41 cellular contexts compared by ENCODE assay signal in the genomic region with DNA sequence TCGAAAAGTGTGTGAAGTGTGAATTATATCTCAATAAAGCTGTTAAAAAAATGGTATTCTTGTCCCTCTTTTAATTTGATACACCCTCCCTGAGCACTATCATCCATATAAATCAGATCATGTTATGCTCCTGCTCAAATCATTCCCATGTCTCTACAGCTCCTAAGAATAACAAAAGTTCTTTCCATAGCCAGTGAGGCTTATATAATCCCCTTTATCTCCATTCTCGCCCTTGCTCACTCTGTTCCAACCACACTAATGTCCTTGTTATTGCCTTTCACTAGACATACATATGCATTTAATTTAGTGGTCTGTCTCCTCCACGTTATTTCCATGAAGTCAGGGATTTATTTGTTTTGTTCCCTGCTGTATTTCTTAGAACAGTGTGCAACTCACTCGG.
"Had no signal": no experiment of that assay in that cellular context is flagged by ENCODE, and none has a peak within 500 bp of the region (broad histone marks: within the 10 kb centered on the region; RNA-seq: fewer than 3 reads in every experiment).

No MANE protein-coding gene starts in this region.

- H3K27me3 ChIP-seq: adrenal gland, body of pancreas, cardiac muscle cell had no signal

- H3K36me3 ChIP-seq: adrenal gland, cardiac muscle cell had no signal

- H3K9me3 ChIP-seq: adrenal gland, body of pancreas had no signal

- H3K27me3 Mint-ChIP-seq: activated CD4-positive, alpha-beta memory T cell treated with anti-CD3 and anti-CD28 coated beads for 36 hours; activated CD4-positive, alpha-beta T cell treated with anti-CD3 and anti-CD28 coated beads for 36 hours; activated CD4-positive, alpha-beta T cell treated with anti-CD3 and anti-CD28 coated beads, Interleukin-2, amount 10 ng/mL, durations not matched to agents 24 days and 14 days; activated CD8-positive, alpha-beta T cell treated with anti-CD3 and anti-CD28 coated beads for 36 hours; activated naive CD8-positive, alpha-beta T cell treated with anti-CD3 and anti-CD28 coated beads for 36 hours; activated T-helper 17 cell treated with anti-CD3 and anti-CD28 coated beads, Interleukin-2, amount 50 U/mL, for 72 hours; central memory CD8-positive, alpha-beta T cell had no signal

- H3K4me3 ChIP-seq: adrenal gland, body of pancreas, cardiac muscle cell had no signal

- ATAC-seq: activated CD4-positive, alpha-beta T cell treated with anti-CD3 and anti-CD28 coated beads for 36 hours; activated CD4-positive, CD25-positive, alpha-beta regulatory T cell treated with anti-CD3 and anti-CD28 coated beads, Interleukin-2, amount 50 U/mL, for 24 hours; activated CD8-positive, alpha-beta T cell treated with anti-CD3 and anti-CD28 coated beads for 36 hours; activated naive CD4-positive, alpha-beta T cell treated with anti-CD3 and anti-CD28 coated beads, Interleukin-2, amount 50 U/mL, for 72 hours; activated T-cell treated with anti-CD3 and anti-CD28 coated beads, Interleukin-2, amount 50 U/mL, for 4 hours; activated T-cell treated with anti-CD3 and anti-CD28 coated beads, Interleukin-2, amount 50 U/mL, for 72 hours; activated T-helper 17 cell treated with anti-CD3 and anti-CD28 coated beads, Interleukin-2, amount 50 U/mL, for 72 hours; body of pancreas; WTC11 had no signal

- H3K4me1 Mint-ChIP-seq: activated CD4-positive, alpha-beta T cell treated with anti-CD3 and anti-CD28 coated beads for 36 hours; activated CD4-positive, alpha-beta T cell treated with anti-CD3 and anti-CD28 coated beads, Interleukin-2, amount 10 ng/mL, durations not matched to agents 24 days and 14 days; activated naive CD8-positive, alpha-beta T cell treated with anti-CD3 and anti-CD28 coated beads for 36 hours; activated T-helper 17 cell treated with anti-CD3 and anti-CD28 coated beads, Interleukin-2, amount 50 U/mL, for 72 hours; central memory CD8-positive, alpha-beta T cell; WTC11 had no signal

- H3K27ac ChIP-seq: adrenal gland, body of pancreas, cardiac muscle cell, VCaP had no signal

- H3K9me3 Mint-ChIP-seq: activated CD4-positive, alpha-beta memory T cell treated with anti-CD3 and anti-CD28 coated beads for 36 hours; activated CD4-positive, alpha-beta T cell treated with anti-CD3 and anti-CD28 coated beads, Interleukin-2, amount 10 ng/mL, durations not matched to agents 24 days and 14 days; activated CD8-positive, alpha-beta T cell treated with anti-CD3 and anti-CD28 coated beads for 36 hours; activated naive CD4-positive, alpha-beta T cell treated with anti-CD3 and anti-CD28 coated beads for 36 hours; activated naive CD4-positive, alpha-beta T cell treated with anti-CD3 and anti-CD28 coated beads, Interleukin-2, amount 50 U/mL, for 72 hours; activated naive CD8-positive, alpha-beta T cell treated with anti-CD3 and anti-CD28 coated beads for 36 hours; activated T-cell treated with anti-CD3 and anti-CD28 coated beads, Interleukin-2, amount 50 U/mL, for 72 hours; activated T-helper 17 cell treated with anti-CD3 and anti-CD28 coated beads, Interleukin-2, amount 50 U/mL, for 72 hours; central memory CD8-positive, alpha-beta T cell; T-helper 1 cell treated with Interleukin-12 subunit alpha and Interleukin-12 subunit beta and Interleukin-4 antibody, amounts not matched to agents 30 μg/mL and 1 μg/mL, for 36 hours; T-helper 2 cell treated with Interferon-gamma antibody and Interleukin-4, amounts not matched to agents 5 μg/mL and 100 μg/mL, for 36 hours had no signal

- DNase-seq: activated CD4-positive, alpha-beta memory T cell treated with anti-CD3 and anti-CD28 coated beads for 36 hours; activated CD4-positive, alpha-beta T cell treated with anti-CD3 and anti-CD28 coated beads for 1 hour; activated CD4-positive, alpha-beta T cell treated with anti-CD3 and anti-CD28 coated beads for 36 hours; activated CD4-positive, alpha-beta T cell treated with anti-CD3 and anti-CD28 coated beads, Interleukin-2, amount 10 ng/mL, durations not matched to agents 24 days and 14 days; activated CD4-positive, alpha-beta T cell treated with anti-CD3 and anti-CD28 coated beads, Interleukin-2, amount 50 U/mL, for 1 hour; activated CD4-positive, alpha-beta T cell treated with anti-CD3 and anti-CD28 coated beads, Interleukin-2, amount 50 U/mL, for 4 hours; activated CD4-positive, CD25-positive, alpha-beta regulatory T cell; activated CD8-positive, alpha-beta memory T cell treated with anti-CD3 and anti-CD28 coated beads, Interleukin-2, amount 50 U/mL, for 4 hours; activated CD8-positive, alpha-beta T cell treated with anti-CD3 and anti-CD28 coated beads for 36 hours; activated effector memory CD4-positive, alpha-beta T cell treated with anti-CD3 and anti-CD28 coated beads, Interleukin-2, amount 50 U/mL, for 16 hours; activated gamma-delta T cell treated with Interleukin-2 at 50 U/mL for 16 hours; activated naive CD4-positive, alpha-beta T cell; activated naive CD4-positive, alpha-beta T cell treated with anti-CD3 and anti-CD28 coated beads for 36 hours; activated naive CD4-positive, alpha-beta T cell treated with anti-CD3 and anti-CD28 coated beads, Interleukin-2, amount 50 U/mL, for 16 hours; activated naive CD8-positive, alpha-beta T cell treated with anti-CD3 and anti-CD28 coated beads for 36 hours; activated T-cell treated with anti-CD3 and anti-CD28 coated beads for 4 hours; activated T-cell treated with anti-CD3 and anti-CD28 coated beads, Interleukin-2, amount 50 U/mL, for 1 hour; activated T-cell treated with anti-CD3 and anti-CD28 coated beads, Interleukin-2, amount 50 U/mL, for 4 hours; activated T-cell treated with anti-CD3 and anti-CD28 coated beads, Interleukin-2, amount 50 U/mL, for 72 hours; adrenal gland; amniotic stem cell; aorta; body of pancreas; caudate nucleus; cerebellar nuclear complex; T-helper 1 cell; T-helper 2 cell; T-helper 9 cell had no signal

- FAIRE-seq: astrocyte, bronchial epithelial cell, TTC549 had no signal

- H3K4me3 Mint-ChIP-seq: activated CD4-positive, alpha-beta memory T cell treated with anti-CD3 and anti-CD28 coated beads for 36 hours; activated CD4-positive, alpha-beta T cell treated with anti-CD3 and anti-CD28 coated beads for 36 hours; activated CD4-positive, alpha-beta T cell treated with anti-CD3 and anti-CD28 coated beads, Interleukin-2, amount 10 ng/mL, durations not matched to agents 24 days and 14 days; activated CD8-positive, alpha-beta T cell treated with anti-CD3 and anti-CD28 coated beads for 36 hours; activated naive CD4-positive, alpha-beta T cell treated with anti-CD3 and anti-CD28 coated beads for 36 hours; activated naive CD8-positive, alpha-beta T cell treated with anti-CD3 and anti-CD28 coated beads for 36 hours; activated T-cell treated with anti-CD3 and anti-CD28 coated beads, Interleukin-2, amount 50 U/mL, for 4 hours; activated T-cell treated with anti-CD3 and anti-CD28 coated beads, Interleukin-2, amount 50 U/mL, for 72 hours; activated T-helper 1 cell treated with anti-CD3 and anti-CD28 coated beads, Interleukin-12 subunit alpha, Interleukin-12 subunit beta, Interleukin-2, Interleukin-4 antibody, amounts not matched to agents 30 ng/mL and 10 ng/mL and 1 ng/mL, durations not matched to agents 14 hours and 24 hours and 36 hours; activated T-helper 17 cell treated with anti-CD3 and anti-CD28 coated beads, Interleukin-2, amount 50 U/mL, for 72 hours; central memory CD8-positive, alpha-beta T cell; T-helper 1 cell treated with Interleukin-12 subunit alpha and Interleukin-12 subunit beta and Interleukin-4 antibody, amounts not matched to agents 30 μg/mL and 1 μg/mL, for 36 hours; T-helper 2 cell treated with Interferon-gamma antibody and Interleukin-4, amounts not matched to agents 5 μg/mL and 100 μg/mL, for 36 hours; WTC11 had no signal

- H3K27ac Mint-ChIP-seq: activated CD4-positive, alpha-beta memory T cell treated with anti-CD3 and anti-CD28 coated beads for 36 hours; activated CD4-positive, alpha-beta T cell treated with anti-CD3 and anti-CD28 coated beads for 36 hours; activated CD4-positive, alpha-beta T cell treated with anti-CD3 and anti-CD28 coated beads, Interleukin-2, amount 10 ng/mL, durations not matched to agents 24 days and 14 days; activated CD8-positive, alpha-beta T cell treated with anti-CD3 and anti-CD28 coated beads for 36 hours; activated naive CD4-positive, alpha-beta T cell treated with anti-CD3 and anti-CD28 coated beads for 36 hours; activated naive CD8-positive, alpha-beta T cell treated with anti-CD3 and anti-CD28 coated beads for 36 hours; activated T-cell treated with anti-CD3 and anti-CD28 coated beads, Interleukin-2, amount 50 U/mL, for 72 hours; activated T-helper 1 cell treated with anti-CD3 and anti-CD28 coated beads, Interleukin-12 subunit alpha, Interleukin-12 subunit beta, Interleukin-2, Interleukin-4 antibody, amounts not matched to agents 30 ng/mL and 10 ng/mL and 1 ng/mL, durations not matched to agents 14 hours and 24 hours and 36 hours; activated T-helper 17 cell treated with anti-CD3 and anti-CD28 coated beads, Interleukin-2, amount 50 U/mL, for 72 hours; T-helper 1 cell treated with Interleukin-12 subunit alpha and Interleukin-12 subunit beta and Interleukin-4 antibody, amounts not matched to agents 30 μg/mL and 1 μg/mL, for 36 hours; T-helper 2 cell treated with Interferon-gamma antibody and Interleukin-4, amounts not matched to agents 5 μg/mL and 100 μg/mL, for 36 hours; WTC11 had no signal

- H3K4me1 ChIP-seq: adrenal gland, body of pancreas had no signal
